ENCODE assay signal across 27 cellular contexts in the genomic region with DNA sequence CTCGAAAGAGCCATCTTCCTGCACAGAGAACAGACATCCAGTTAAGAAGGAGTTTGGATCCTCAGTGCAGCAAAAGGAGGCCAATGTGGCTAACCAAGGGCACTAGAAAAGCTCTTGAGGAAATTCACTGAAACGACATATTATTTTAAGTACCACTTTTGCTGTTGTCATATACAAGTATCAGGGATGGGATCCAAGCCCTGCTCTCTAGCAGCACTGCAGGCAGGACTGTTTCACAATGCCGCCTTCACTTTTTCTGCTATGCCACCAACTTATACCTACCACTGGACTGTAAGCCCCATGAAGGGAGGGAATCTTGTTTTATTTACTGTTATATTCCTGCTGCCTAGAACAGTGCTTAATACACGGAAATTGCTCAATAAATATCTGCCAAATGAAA.
"Had no signal": no experiment of that assay in that cellular context is flagged by ENCODE, and none has a peak within 500 bp of the region (broad histone marks: within the 10 kb centered on the region; RNA-seq: fewer than 3 reads in every experiment).

No MANE protein-coding gene starts in this region.

- H3K36me3 ChIP-seq: thoracic aorta, upper lobe of right lung, uterus had no signal

- DNase-seq: stimulated activated CD4-positive, alpha-beta T cell treated with anti-CD3 and anti-CD28 coated beads, Interleukin-2, amount 100 ng/mL, for 48 hours; stimulated activated CD4-positive, alpha-beta T cell treated with anti-CD3 and anti-CD28 coated beads, Interleukin-4, amount 100 ng/mL, for 1 hour; stimulated activated CD4-positive, alpha-beta T cell treated with anti-CD3 and anti-CD28 coated beads, Interleukin-4, amount 100 ng/mL, for 24 hours; stimulated activated CD4-positive, alpha-beta T cell treated with anti-CD3 and anti-CD28 coated beads, Interleukin-4, amount 100 ng/mL, for 4 hours; stimulated activated CD8-positive, alpha-beta memory T cell treated with anti-CD3 and anti-CD28 coated beads, Interleukin-4, amount 100 ng/mL, for 48 hours; stimulated activated naive B cell treated with anti-CD40 and anti-IgM and Interleukin-4, amounts not matched to agents 10 μg/mL and 1 μg/mL and 100 μg/mL, for 72 hours; stimulated activated naive CD4-positive, alpha-beta T cell; stimulated activated naive CD4-positive, alpha-beta T cell treated with Interleukin-2 at 50 U/mL for 16 hours; stimulated activated naive CD8-positive, alpha-beta T cell treated with anti-CD3 and anti-CD28 coated beads, Interleukin-15, amount 100 ng/mL, for 72 hours; stimulated activated naive CD8-positive, alpha-beta T cell treated with anti-CD3 and anti-CD28 coated beads, Interleukin-15, Interleukin-2, amounts not matched to agents 100 U/mL and 50 U/mL, for 24 hours; stomach; substantia nigra; testis; tibial artery; transverse colon; trophoblast cell; upper lobe of left lung; upper lobe of right lung; uterus had no signal

- H3K4me1 ChIP-seq: stomach, suprapubic skin, testis, tibial artery, tibial nerve, transverse colon, upper lobe of left lung, upper lobe of right lung, uterus, vagina had no signal

- ATAC-seq: stimulated activated effector memory CD8-positive, alpha-beta T cell treated with anti-CD3 and anti-CD28 coated beads, Interleukin-12 subunit alpha, Interleukin-12 subunit beta, amount 100 ng/mL, for 72 hours; stimulated activated memory B cell treated with anti-CD40 and anti-IgM and Interleukin-4, amounts not matched to agents 10 μg/mL and 1 μg/mL and 100 μg/mL, for 72 hours; stimulated activated naive B cell treated with anti-CD40 and anti-IgM and Interleukin-4, amounts not matched to agents 10 μg/mL and 1 μg/mL and 100 μg/mL, for 72 hours; stimulated activated naive CD8-positive, alpha-beta T cell treated with anti-CD3 and anti-CD28 coated beads, Interleukin-15, amount 100 ng/mL, for 72 hours; stimulated activated naive CD8-positive, alpha-beta T cell treated with anti-CD3 and anti-CD28 coated beads, Interleukin-15, Interleukin-2, amounts not matched to agents 100 U/mL and 50 U/mL, for 24 hours; upper lobe of right lung had no signal

- H3K36me3 Mint-ChIP-seq: stimulated activated effector memory CD8-positive, alpha-beta T cell treated with anti-CD3 and anti-CD28 coated beads, Interleukin-12 subunit alpha, Interleukin-12 subunit beta, amount 100 ng/mL, for 72 hours; type B pancreatic cell had no signal

- H3K9me3 Mint-ChIP-seq: stimulated activated effector memory CD8-positive, alpha-beta T cell treated with anti-CD3 and anti-CD28 coated beads, Interleukin-12 subunit alpha, Interleukin-12 subunit beta, amount 100 ng/mL, for 72 hours; stimulated activated memory B cell treated with anti-CD40 and anti-IgM and Interleukin-4, amounts not matched to agents 10 μg/mL and 1 μg/mL and 100 μg/mL, for 72 hours; stimulated activated naive B cell treated with anti-CD40 and anti-IgM and Interleukin-4, amounts not matched to agents 10 μg/mL and 1 μg/mL and 100 μg/mL, for 72 hours; stimulated activated naive CD8-positive, alpha-beta T cell treated with anti-CD3 and anti-CD28 coated beads, Interleukin-15, amount 100 ng/mL, for 72 hours; stimulated activated naive CD8-positive, alpha-beta T cell treated with anti-CD3 and anti-CD28 coated beads, Interleukin-15, Interleukin-2, amounts not matched to agents 100 ng/mL and 50 ng/mL, for 24 hours; type B pancreatic cell had no signal

- H3K27ac ChIP-seq: stomach, suprapubic skin, testis, thoracic aorta, tibial artery, tibial nerve, transverse colon, upper lobe of left lung, upper lobe of right lung, uterus, vagina had no signal

- H3K9me3 ChIP-seq: stomach, suprapubic skin, testis, thoracic aorta, tibial artery, tibial nerve, transverse colon, upper lobe of left lung, upper lobe of right lung, uterus, vagina had no signal

- H3K4me3 Mint-ChIP-seq: stimulated activated effector memory CD8-positive, alpha-beta T cell treated with anti-CD3 and anti-CD28 coated beads, Interleukin-12 subunit alpha, Interleukin-12 subunit beta, amount 100 ng/mL, for 72 hours; stimulated activated memory B cell treated with anti-CD40 and anti-IgM and Interleukin-4, amounts not matched to agents 10 μg/mL and 1 μg/mL and 100 μg/mL, for 72 hours; stimulated activated naive B cell treated with anti-CD40 and anti-IgM and Interleukin-4, amounts not matched to agents 10 μg/mL and 1 μg/mL and 100 μg/mL, for 72 hours; stimulated activated naive CD8-positive, alpha-beta T cell treated with anti-CD3 and anti-CD28 coated beads, Interleukin-15, amount 100 ng/mL, for 72 hours; stimulated activated naive CD8-positive, alpha-beta T cell treated with anti-CD3 and anti-CD28 coated beads, Interleukin-15, Interleukin-2, amounts not matched to agents 100 ng/mL and 50 ng/mL, for 24 hours; type B pancreatic cell had no signal

- H3K27me3 ChIP-seq: stomach, suprapubic skin, testis, tibial artery, tibial nerve, transverse colon, upper lobe of left lung, upper lobe of right lung, uterus, vagina had no signal

- H3K4me1 Mint-ChIP-seq: stimulated activated effector memory CD8-positive, alpha-beta T cell treated with anti-CD3 and anti-CD28 coated beads, Interleukin-12 subunit alpha, Interleukin-12 subunit beta, amount 100 ng/mL, for 72 hours; stimulated activated memory B cell treated with anti-CD40 and anti-IgM and Interleukin-4, amounts not matched to agents 10 μg/mL and 1 μg/mL and 100 μg/mL, for 72 hours; stimulated activated naive B cell treated with anti-CD40 and anti-IgM and Interleukin-4, amounts not matched to agents 10 μg/mL and 1 μg/mL and 100 μg/mL, for 72 hours; stimulated activated naive CD8-positive, alpha-beta T cell treated with anti-CD3 and anti-CD28 coated beads, Interleukin-15, amount 100 ng/mL, for 72 hours had no signal

- H3K4me3 ChIP-seq: stomach, suprapubic skin, testis, thoracic aorta, tibial artery, tibial nerve, transverse colon, upper lobe of left lung, upper lobe of right lung, uterus, vagina had no signal

- H3K27me3 Mint-ChIP-seq: stimulated activated memory B cell treated with anti-CD40 and anti-IgM and Interleukin-4, amounts not matched to agents 10 μg/mL and 1 μg/mL and 100 μg/mL, for 72 hours; stimulated activated naive B cell treated with anti-CD40 and anti-IgM and Interleukin-4, amounts not matched to agents 10 μg/mL and 1 μg/mL and 100 μg/mL, for 72 hours; stimulated activated naive CD8-positive, alpha-beta T cell treated with anti-CD3 and anti-CD28 coated beads, Interleukin-15, amount 100 ng/mL, for 72 hours; stimulated activated naive CD8-positive, alpha-beta T cell treated with anti-CD3 and anti-CD28 coated beads, Interleukin-15, Interleukin-2, amounts not matched to agents 100 ng/mL and 50 ng/mL, for 24 hours; type B pancreatic cell had no signal

- H3K27ac Mint-ChIP-seq: stimulated activated effector memory CD8-positive, alpha-beta T cell treated with anti-CD3 and anti-CD28 coated beads, Interleukin-12 subunit alpha, Interleukin-12 subunit beta, amount 100 ng/mL, for 72 hours; stimulated activated memory B cell treated with anti-CD40 and anti-IgM and Interleukin-4, amounts not matched to agents 10 μg/mL and 1 μg/mL and 100 μg/mL, for 72 hours; stimulated activated naive B cell treated with anti-CD40 and anti-IgM and Interleukin-4, amounts not matched to agents 10 μg/mL and 1 μg/mL and 100 μg/mL, for 72 hours; stimulated activated naive CD8-positive, alpha-beta T cell treated with anti-CD3 and anti-CD28 coated beads, Interleukin-15, amount 100 ng/mL, for 72 hours; stimulated activated naive CD8-positive, alpha-beta T cell treated with anti-CD3 and anti-CD28 coated beads, Interleukin-15, Interleukin-2, amounts not matched to agents 100 ng/mL and 50 ng/mL, for 24 hours; type B pancreatic cell had no signal
